ENCODE assay signal across 1 cellular context in the genomic region with DNA sequence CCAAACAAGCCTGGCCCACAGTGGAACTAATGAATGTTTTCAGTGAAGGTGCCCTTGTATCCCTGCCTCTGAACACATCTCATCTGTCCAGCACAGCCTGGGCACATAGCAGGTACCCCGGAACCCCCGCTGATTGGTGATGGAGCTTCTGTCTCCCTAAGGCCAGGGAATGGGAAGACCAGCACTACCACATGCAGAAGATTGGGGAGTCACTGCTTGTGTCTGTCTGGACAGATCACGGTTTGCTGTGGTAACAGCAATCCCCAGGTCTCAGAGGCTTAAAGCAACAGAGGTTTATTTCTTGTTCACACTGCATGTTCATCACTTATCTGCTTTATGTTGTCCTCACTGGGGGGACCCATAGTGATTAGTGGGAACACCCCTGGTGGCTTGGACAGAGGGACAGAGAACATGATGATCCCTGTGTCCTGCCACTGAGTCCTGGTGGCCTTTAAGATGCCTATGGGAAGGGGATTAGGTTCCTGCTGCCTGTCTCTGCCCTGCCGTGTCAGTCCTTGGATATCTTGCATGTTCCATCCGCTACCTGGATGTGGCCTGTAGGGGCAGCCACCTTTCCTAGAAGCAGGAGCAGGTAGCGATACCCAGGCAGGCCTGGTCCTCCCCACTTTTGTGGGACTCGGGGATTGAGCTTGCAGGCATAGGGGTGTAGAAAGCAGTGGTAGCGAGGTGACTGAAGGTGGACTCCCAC.
TF ChIP-seq lines count a peak whose summit lies in the region.

No MANE protein-coding gene starts in this region.

TF ChIP-seq in H1, 55 proteins besides CTCF, POLR2A, EP300 and RAD21:
- no peak for TF ChIP-seq ASH2L (IDR thresholded peaks at IDR 0.05; ENCODE audit: low read length)
- no peak for TF ChIP-seq YY1 (IDR thresholded peaks at IDR 0.05; ENCODE audit: low read depth, low read length)
- TF ChIP-seq SP4 (IDR thresholded peaks at IDR 0.05; ENCODE audit: low read length), result no peak
- no peak for TF ChIP-seq SAP30 (IDR thresholded peaks at IDR 0.05; ENCODE audit: insufficient read depth, insufficient replicate concordance, low read length)
- no peak for TF ChIP-seq SIRT6 (IDR thresholded peaks at IDR 0.05; ENCODE audit: low read length)
- no peak for TF ChIP-seq POU5F1 (IDR thresholded peaks at IDR 0.05; ENCODE audit: low read depth, low read length)
- TF ChIP-seq NRF1 (IDR thresholded peaks at IDR 0.05; ENCODE audit: low read depth, low read length), result no peak
- no peak for TF ChIP-seq TBP (IDR thresholded peaks at IDR 0.05; ENCODE audit: low read depth, low read length)
- no peak for TF ChIP-seq TCF12 (IDR thresholded peaks at IDR 0.05; ENCODE audit: low read depth, low read length)
- TF ChIP-seq HDAC2 (IDR thresholded peaks at IDR 0.05; ENCODE audit: borderline replicate concordance in 1 of 2, low read depth in 2 of 2, low read length in 2 of 2), result no peak
- TF ChIP-seq, protein P1, sequence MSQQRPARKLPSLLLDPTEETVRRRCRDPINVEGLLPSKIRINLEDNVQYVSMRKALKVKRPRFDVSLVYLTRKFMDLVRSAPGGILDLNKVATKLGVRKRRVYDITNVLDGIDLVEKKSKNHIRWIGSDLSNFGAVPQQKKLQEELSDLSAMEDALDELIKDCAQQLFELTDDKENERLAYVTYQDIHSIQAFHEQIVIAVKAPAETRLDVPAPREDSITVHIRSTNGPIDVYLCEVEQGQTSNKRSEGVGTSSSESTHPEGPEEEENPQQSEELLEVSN (IDR thresholded peaks at IDR 0.05), result no peak
- no peak for TF ChIP-seq CREB1 (IDR thresholded peaks at IDR 0.05)
- no peak for TF ChIP-seq HDAC6 (IDR thresholded peaks at IDR 0.05; ENCODE audit: low read depth, low read length)
- TF ChIP-seq KDM1A (IDR thresholded peaks at IDR 0.05; ENCODE audit: borderline replicate concordance, low read length), result no peak
- no peak for TF ChIP-seq CHD2 (IDR thresholded peaks at IDR 0.05; ENCODE audit: low read length)
TF ChIP-seq in H1: peak in this region for 0.
